ENCODE assay signal across 16 cellular contexts in genomic region chr5:142439208-142439607, GRCh38.
A peak's percentile ranks its signal among the peaks of the same experiment; 100 is the strongest.
DNase-seq lines count a peak whose midpoint lies in the region; ATAC-seq and TF ChIP-seq lines count a peak whose summit lies in the region.
"Had no signal": no experiment of that assay in that cellular context is flagged by ENCODE, and none has a peak within 500 bp of the region (broad histone marks: within the 10 kb centered on the region; RNA-seq: fewer than 3 reads in every experiment).

No MANE protein-coding gene starts in this region.

- H3K36me3 ChIP-seq in adipocyte (ENCODE audit: control insufficient read depth, insufficient read depth, low read length, severe bottlenecking) (no peaks in the 10 kb centered on the region), parathyroid adenoma (ENCODE audit: control insufficient read depth, insufficient read depth, low read length) (no peaks in the 10 kb centered on the region)
- H3K36me3 ChIP-seq: spleen had no signal

- H3K79me2 ChIP-seq in parathyroid adenoma: no peaks in the 10 kb centered on the region

- peaks cover 65% of the 10 kb centered on the region for H3K4me1 ChIP-seq in adipocyte (ENCODE audit: control insufficient read depth, insufficient read depth, low read length)
- H3K4me1 ChIP-seq in parathyroid adenoma: peaks cover 4% of the 10 kb centered on the region

- no peaks in the 10 kb centered on the region for H3K9me3 ChIP-seq in adipocyte (ENCODE audit: control insufficient read depth, low read length)
- H3K9me3 ChIP-seq in parathyroid adenoma (ENCODE audit: control insufficient read depth, low read length): no peaks in the 10 kb centered on the region
- H3K9me3 ChIP-seq: spleen had no signal

- no peaks in the 10 kb centered on the region for H3K27me3 ChIP-seq in adipocyte (replicated peaks; ENCODE audit: control insufficient read depth, insufficient read depth, low read length)
- no peaks in the 10 kb centered on the region for H3K27me3 ChIP-seq in parathyroid adenoma (ENCODE audit: control insufficient read depth, insufficient read depth, low read length)

- H3K9ac ChIP-seq in adipocyte (ENCODE audit: low read length): peak overlapping the region; percentile 88
- no peak overlapping the region for H3K9ac ChIP-seq in parathyroid adenoma

- no peak overlapping the region for H2AFZ ChIP-seq in parathyroid adenoma

- ATAC-seq in left cardiac atrium: peak; percentile 56 to 81
- ATAC-seq: activated naive CD4-positive, alpha-beta T cell treated with anti-CD3 and anti-CD28 coated beads, Interleukin-2, amount 50 U/mL, for 72 hours had no signal

- intact Hi-C loops in left cardiac atrium (cut with DNase I): no loop called here

- peak overlapping the region; percentile 76 for H3K4me3 ChIP-seq in adipocyte (ENCODE audit: low read length)
- no peak overlapping the region for H3K4me3 ChIP-seq in parathyroid adenoma (ENCODE audit: low read depth, low read length)
- H3K4me3 ChIP-seq: spleen had no signal

- H3K27ac ChIP-seq in parathyroid adenoma: peak overlapping the region; percentile 41
- H3K27ac ChIP-seq: HL-60 had no signal

- DNase-seq in AG08395 (ENCODE audit: low spot score) (peak; percentile 56), adipocyte (ENCODE audit: low read depth) (no peak), left cardiac atrium (no peak), superior temporal gyrus (ENCODE audit: extremely low spot score) (no peak), activated gamma-delta T cell (lab: John Stamatoyannopoulos, UW) (no peak), cerebellar cortex (ENCODE audit: low spot score) (no peak)
- no peak for DNase-seq in stimulated activated CD4-positive, alpha-beta T cell treated with anti-CD3 and anti-CD28 coated beads, Interleukin-15, amount 100 ng/mL, for 24 hours
- DNase-seq: activated CD4-positive, alpha-beta T cell treated with anti-CD3 and anti-CD28 coated beads, Interleukin-2, amount 50 U/mL, for 48 hours; activated T-cell treated with anti-CD3 and anti-CD28 coated beads, Interleukin-2, amount 50 U/mL, for 1 hour; central memory CD4-positive, alpha-beta T cell; occipital lobe; spleen; stimulated activated naive CD4-positive, alpha-beta T cell treated with Interleukin-2 at 50 U/mL for 16 hours had no signal

- TF ChIP-seq CTCF in parathyroid adenoma (IDR thresholded peaks at IDR 0.05): no peak

- H3K4me2 ChIP-seq in parathyroid adenoma (ENCODE audit: low read length): no peak overlapping the region
